ENCODE assay signal across 30 cellular contexts in the genomic region with DNA sequence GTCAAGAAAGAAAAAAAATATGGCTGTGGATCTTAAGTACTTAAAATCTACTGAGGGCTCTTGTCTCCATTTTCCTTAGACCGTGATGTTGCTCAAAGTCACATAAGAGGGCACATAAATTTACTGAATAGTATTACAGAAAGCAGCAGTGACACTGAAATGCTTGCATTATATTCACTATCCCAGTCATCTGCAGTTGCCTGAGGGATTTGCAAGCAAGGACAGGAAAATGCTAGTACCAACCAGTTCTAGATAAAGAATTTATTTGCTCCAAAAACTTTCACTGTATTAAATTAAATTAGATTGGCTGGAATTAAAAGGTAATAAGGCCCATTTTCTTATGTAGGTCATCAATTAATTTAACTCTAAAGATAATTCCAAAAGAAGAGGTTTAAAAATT.
"Had no signal": no experiment of that assay in that cellular context is flagged by ENCODE, and none has a peak within 500 bp of the region (broad histone marks: within the 10 kb centered on the region; RNA-seq: fewer than 3 reads in every experiment).

No MANE protein-coding gene starts in this region.

- H3K4me1 Mint-ChIP-seq: natural killer cell; neural progenitor cell; stimulated activated effector memory CD8-positive, alpha-beta T cell treated with anti-CD3 and anti-CD28 coated beads, Interleukin-12 subunit alpha, Interleukin-12 subunit beta, amount 100 ng/mL, for 72 hours; stimulated activated naive B cell treated with anti-CD40 and anti-IgM and Interleukin-4, amounts not matched to agents 10 μg/mL and 1 μg/mL and 100 μg/mL, for 72 hours had no signal

- H3K4me3 Mint-ChIP-seq: naive thymus-derived CD4-positive, alpha-beta T cell; natural killer cell; neural progenitor cell; stimulated activated effector memory CD8-positive, alpha-beta T cell treated with anti-CD3 and anti-CD28 coated beads, Interleukin-12 subunit alpha, Interleukin-12 subunit beta, amount 100 ng/mL, for 72 hours; stimulated activated naive B cell treated with anti-CD40 and anti-IgM and Interleukin-4, amounts not matched to agents 10 μg/mL and 1 μg/mL and 100 μg/mL, for 72 hours; stimulated activated naive CD8-positive, alpha-beta T cell treated with anti-CD3 and anti-CD28 coated beads, Interleukin-15, Interleukin-2, amounts not matched to agents 100 ng/mL and 50 ng/mL, for 24 hours had no signal

- ATAC-seq: naive thymus-derived CD4-positive, alpha-beta T cell; natural killer cell; psoas muscle; right cardiac atrium; right lobe of liver; stimulated activated effector memory CD8-positive, alpha-beta T cell treated with anti-CD3 and anti-CD28 coated beads, Interleukin-12 subunit alpha, Interleukin-12 subunit beta, amount 100 ng/mL, for 72 hours; stimulated activated naive B cell treated with anti-CD40 and anti-IgM and Interleukin-4, amounts not matched to agents 10 μg/mL and 1 μg/mL and 100 μg/mL, for 72 hours had no signal

- H3K4me3 ChIP-seq: neural progenitor cell, ovary, psoas muscle, right lobe of liver, sigmoid colon, stomach, suprapubic skin, testis, tibial nerve, upper lobe of left lung, vagina had no signal

- H3K27me3 Mint-ChIP-seq: progenitor cell of endocrine pancreas had no signal

- H3K9ac ChIP-seq: neural progenitor cell, parathyroid adenoma had no signal

- H3K36me3 ChIP-seq: neural progenitor cell, ovary, right lobe of liver, sigmoid colon, stomach, suprapubic skin, tibial nerve, upper lobe of left lung, vagina had no signal

- DNase-seq: naive thymus-derived CD4-positive, alpha-beta T cell; natural killer cell; occipital lobe; ovary; posterior cingulate gyrus; psoas muscle; right cardiac atrium; right lobe of liver; sigmoid colon; small intestine; stimulated activated CD4-positive, alpha-beta T cell treated with anti-CD3 and anti-CD28 coated beads, Interleukin-15, amount 100 ng/mL, for 24 hours; stimulated activated CD4-positive, alpha-beta T cell treated with anti-CD3 and anti-CD28 coated beads, Interleukin-2, amount 100 ng/mL, for 24 hours; stimulated activated CD4-positive, alpha-beta T cell treated with anti-CD3 and anti-CD28 coated beads, Interleukin-2, amount 100 ng/mL, for 48 hours; stimulated activated CD4-positive, alpha-beta T cell treated with anti-CD3 and anti-CD28 coated beads, Interleukin-4, amount 100 ng/mL, for 24 hours; stimulated activated naive B cell treated with anti-CD40 and anti-IgM and Interleukin-4, amounts not matched to agents 10 μg/mL and 1 μg/mL and 100 μg/mL, for 72 hours; stimulated activated naive CD4-positive, alpha-beta T cell treated with Interleukin-2 at 50 U/mL for 16 hours; stomach; substantia nigra; testis; trophoblast cell; upper lobe of left lung had no signal

- H3K4me1 ChIP-seq: neural progenitor cell, parathyroid adenoma, suprapubic skin, testis, tibial nerve had no signal

- H3K36me3 Mint-ChIP-seq: naive thymus-derived CD4-positive, alpha-beta T cell; natural killer cell; neural progenitor cell; stimulated activated effector memory CD8-positive, alpha-beta T cell treated with anti-CD3 and anti-CD28 coated beads, Interleukin-12 subunit alpha, Interleukin-12 subunit beta, amount 100 ng/mL, for 72 hours; stimulated activated naive B cell treated with anti-CD40 and anti-IgM and Interleukin-4, amounts not matched to agents 10 μg/mL and 1 μg/mL and 100 μg/mL, for 72 hours had no signal

- H3K9me3 Mint-ChIP-seq: naive thymus-derived CD4-positive, alpha-beta T cell; natural killer cell; neural progenitor cell; stimulated activated effector memory CD8-positive, alpha-beta T cell treated with anti-CD3 and anti-CD28 coated beads, Interleukin-12 subunit alpha, Interleukin-12 subunit beta, amount 100 ng/mL, for 72 hours; stimulated activated naive CD8-positive, alpha-beta T cell treated with anti-CD3 and anti-CD28 coated beads, Interleukin-15, Interleukin-2, amounts not matched to agents 100 ng/mL and 50 ng/mL, for 24 hours had no signal

- H3K9me3 ChIP-seq: ovary, psoas muscle, right lobe of liver, sigmoid colon, stomach, suprapubic skin, testis, tibial nerve, upper lobe of left lung, vagina had no signal

- H3K27me3 ChIP-seq: neural progenitor cell, ovary, right lobe of liver, sigmoid colon, stomach, suprapubic skin, testis, tibial nerve, upper lobe of left lung, vagina had no signal

- FAIRE-seq: small intestine, urothelium cell line had no signal

- H3K27ac ChIP-seq: neural progenitor cell, ovary, parathyroid adenoma, psoas muscle, right lobe of liver, stomach, suprapubic skin, testis, tibial nerve, upper lobe of left lung, vagina had no signal

- H3K27ac Mint-ChIP-seq: naive thymus-derived CD4-positive, alpha-beta T cell; natural killer cell; neural progenitor cell; progenitor cell of endocrine pancreas; stimulated activated effector memory CD8-positive, alpha-beta T cell treated with anti-CD3 and anti-CD28 coated beads, Interleukin-12 subunit alpha, Interleukin-12 subunit beta, amount 100 ng/mL, for 72 hours; stimulated activated naive B cell treated with anti-CD40 and anti-IgM and Interleukin-4, amounts not matched to agents 10 μg/mL and 1 μg/mL and 100 μg/mL, for 72 hours; stimulated activated naive CD8-positive, alpha-beta T cell treated with anti-CD3 and anti-CD28 coated beads, Interleukin-15, Interleukin-2, amounts not matched to agents 100 ng/mL and 50 ng/mL, for 24 hours had no signal
